Comparison of ENCODE assay signal across 17 cellular contexts in the genomic region with DNA sequence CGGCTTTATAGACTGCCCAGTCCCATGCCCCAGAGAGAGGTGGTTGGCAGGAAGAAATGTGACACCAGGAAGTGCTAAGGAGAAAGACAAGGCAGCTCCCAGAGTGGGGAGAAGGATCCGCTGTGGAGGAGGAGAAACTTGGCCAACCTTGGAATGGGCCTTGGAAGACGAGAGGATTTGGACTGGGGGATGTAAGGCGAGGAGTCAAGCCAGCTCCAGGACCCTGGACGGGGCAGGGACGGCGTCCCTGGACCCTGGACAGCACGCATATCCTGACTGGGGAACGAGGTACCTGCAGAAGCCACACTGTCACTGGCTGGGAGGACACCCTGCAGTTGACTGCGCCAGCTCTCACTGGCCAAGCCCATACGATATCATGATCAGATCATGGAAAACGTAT.
"Had no signal": no experiment of that assay in that cellular context is flagged by ENCODE, and none has a peak within 500 bp of the region (broad histone marks: within the 10 kb centered on the region; RNA-seq: fewer than 3 reads in every experiment).

No MANE protein-coding gene starts in this region.

- H3K27me3 ChIP-seq: adrenal gland, gastrocnemius medialis, heart left ventricle, pancreas, sigmoid colon, transverse colon had no signal

- H3K36me3 Mint-ChIP-seq: WTC11 had no signal

- H3K4me3 ChIP-seq: adrenal gland, gastrocnemius medialis, heart left ventricle, lower lobe of right lung, pancreas, sigmoid colon, SK-N-MC, transverse colon had no signal

- DNase-seq: activated CD4-positive, alpha-beta T cell treated with anti-CD3 and anti-CD28 coated beads, Interleukin-2, amount 50 U/mL, for 1 hour; activated gamma-delta T cell; adrenal gland; erythroblast; gastrocnemius medialis; heart left ventricle; left cardiac atrium; lower lobe of right lung; midbrain; pancreas; sigmoid colon; stimulated activated CD4-positive, alpha-beta T cell treated with anti-CD3 and anti-CD28 coated beads, Interleukin-1b, Interleukin-23, amount 100 ng/mL, for 48 hours; stimulated activated naive CD4-positive, alpha-beta T cell; transverse colon had no signal

- H3K4me3 Mint-ChIP-seq: T-helper 1 cell treated with Interleukin-12 subunit alpha and Interleukin-12 subunit beta and Interleukin-4 antibody, amounts not matched to agents 30 μg/mL and 1 μg/mL, for 36 hours; WTC11 had no signal

- H3K9me3 ChIP-seq: adrenal gland, gastrocnemius medialis, heart left ventricle, lower lobe of right lung, pancreas, sigmoid colon, transverse colon had no signal

- H3K27ac Mint-ChIP-seq: T-helper 1 cell treated with Interleukin-12 subunit alpha and Interleukin-12 subunit beta and Interleukin-4 antibody, amounts not matched to agents 30 μg/mL and 1 μg/mL, for 36 hours; WTC11 had no signal

- H3K36me3 ChIP-seq: adrenal gland, gastrocnemius medialis, heart left ventricle, lower lobe of right lung, pancreas, sigmoid colon, transverse colon had no signal

- H3K27ac ChIP-seq: adrenal gland, gastrocnemius medialis, heart left ventricle, lower lobe of right lung, pancreas, sigmoid colon, SK-N-MC, transverse colon had no signal

- ATAC-seq: gastrocnemius medialis, heart left ventricle, left cardiac atrium, lower lobe of right lung, pancreas, WTC11 had no signal

- H3K9me3 Mint-ChIP-seq: T-helper 1 cell treated with Interleukin-12 subunit alpha and Interleukin-12 subunit beta and Interleukin-4 antibody, amounts not matched to agents 30 μg/mL and 1 μg/mL, for 36 hours; WTC11 had no signal
